Comparison of ENCODE assay signal across 30 cellular contexts in genomic region chr11:133986545-133986944, GRCh38.
"Had no signal": no experiment of that assay in that cellular context is flagged by ENCODE, and none has a peak within 500 bp of the region (broad histone marks: within the 10 kb centered on the region; RNA-seq: fewer than 3 reads in every experiment).

No MANE protein-coding gene starts in this region.

- H3K4me3 ChIP-seq: colonic mucosa, dorsolateral prefrontal cortex, gastrocnemius medialis, hepatocyte, neural progenitor cell, right atrium auricular region, smooth muscle cell, stomach, thyroid gland, upper lobe of left lung, vagina had no signal

- H3K36me3 ChIP-seq: colonic mucosa, gastrocnemius medialis, neural progenitor cell, right atrium auricular region, stomach, thyroid gland, upper lobe of left lung, vagina had no signal

- H3K27me3 ChIP-seq: colonic mucosa, gastrocnemius medialis, neural progenitor cell, right atrium auricular region, thyroid gland, upper lobe of left lung, vagina had no signal

- H3K27ac ChIP-seq: colonic mucosa, dorsolateral prefrontal cortex, gastrocnemius medialis, hepatocyte, neural progenitor cell, right atrium auricular region, stomach, thyroid gland, upper lobe of left lung, vagina, VCaP had no signal

- H3K9me3 Mint-ChIP-seq: activated naive CD4-positive, alpha-beta T cell treated with anti-CD3 and anti-CD28 coated beads, Interleukin-2, amount 50 U/mL, for 72 hours; activated T-cell treated with anti-CD3 and anti-CD28 coated beads, Interleukin-2, amount 50 U/mL, for 72 hours; neural progenitor cell; stimulated activated naive B cell treated with anti-CD40 and anti-IgM and Interleukin-4, amounts not matched to agents 10 μg/mL and 1 μg/mL and 100 μg/mL, for 72 hours had no signal

- H3K4me1 ChIP-seq: colonic mucosa, neural progenitor cell, stomach, thyroid gland, upper lobe of left lung, vagina had no signal

- H3K4me1 Mint-ChIP-seq: stimulated activated naive B cell treated with anti-CD40 and anti-IgM and Interleukin-4, amounts not matched to agents 10 μg/mL and 1 μg/mL and 100 μg/mL, for 72 hours had no signal

- H3K27ac Mint-ChIP-seq: activated T-cell treated with anti-CD3 and anti-CD28 coated beads, Interleukin-2, amount 50 U/mL, for 72 hours; neural progenitor cell; stimulated activated naive B cell treated with anti-CD40 and anti-IgM and Interleukin-4, amounts not matched to agents 10 μg/mL and 1 μg/mL and 100 μg/mL, for 72 hours had no signal

- DNase-seq: activated CD4-positive, alpha-beta T cell treated with anti-CD3 and anti-CD28 coated beads for 4 hours; activated CD4-positive, alpha-beta T cell treated with anti-CD3 and anti-CD28 coated beads, Interleukin-2, amount 50 U/mL, for 4 hours; activated naive CD4-positive, alpha-beta T cell; activated T-cell treated with anti-CD3 and anti-CD28 coated beads for 4 hours; activated T-cell treated with anti-CD3 and anti-CD28 coated beads, Interleukin-2, amount 50 U/mL, for 72 hours; cerebellar nuclear complex; colonic mucosa; dorsolateral prefrontal cortex; effector memory CD4-positive, alpha-beta T cell; erythroblast; gastrocnemius medialis; islet precursor cell; left cardiac atrium; left ventricle myocardium superior; naive thymus-derived CD8-positive, alpha-beta T cell; occipital lobe; stimulated activated CD4-positive, alpha-beta T cell treated with anti-CD3 and anti-CD28 coated beads, Interleukin-1b, Interleukin-23, amount 100 ng/mL, for 48 hours; stimulated activated CD4-positive, alpha-beta T cell treated with anti-CD3 and anti-CD28 coated beads, Interleukin-4, amount 100 ng/mL, for 4 hours; stimulated activated CD8-positive, alpha-beta memory T cell treated with anti-CD3 and anti-CD28 coated beads, Interleukin-4, amount 100 ng/mL, for 48 hours; stimulated activated naive B cell treated with anti-CD40 and anti-IgM and Interleukin-4, amounts not matched to agents 10 μg/mL and 1 μg/mL and 100 μg/mL, for 72 hours; stomach; thyroid gland; upper lobe of left lung had no signal

- H3K9me3 ChIP-seq: colonic mucosa, gastrocnemius medialis, right atrium auricular region, stomach, thyroid gland, upper lobe of left lung, vagina had no signal

- H3K79me2 ChIP-seq: hepatocyte had no signal

- H2AFZ ChIP-seq: hepatocyte, neural progenitor cell had no signal

- ATAC-seq: activated naive CD4-positive, alpha-beta T cell treated with anti-CD3 and anti-CD28 coated beads, Interleukin-2, amount 50 U/mL, for 72 hours; activated T-cell treated with anti-CD3 and anti-CD28 coated beads, Interleukin-2, amount 50 U/mL, for 72 hours; gastrocnemius medialis; left cardiac atrium; left ventricle myocardium superior; naive thymus-derived CD8-positive, alpha-beta T cell; stimulated activated naive B cell treated with anti-CD40 and anti-IgM and Interleukin-4, amounts not matched to agents 10 μg/mL and 1 μg/mL and 100 μg/mL, for 72 hours had no signal

- H3K4me2 ChIP-seq: hepatocyte, neural progenitor cell, smooth muscle cell had no signal

- H3K9ac ChIP-seq: neural progenitor cell had no signal

- H3K4me3 Mint-ChIP-seq: activated T-cell treated with anti-CD3 and anti-CD28 coated beads, Interleukin-2, amount 50 U/mL, for 72 hours; naive thymus-derived CD8-positive, alpha-beta T cell; stimulated activated naive B cell treated with anti-CD40 and anti-IgM and Interleukin-4, amounts not matched to agents 10 μg/mL and 1 μg/mL and 100 μg/mL, for 72 hours had no signal

- H3K36me3 Mint-ChIP-seq: activated naive CD4-positive, alpha-beta T cell treated with anti-CD3 and anti-CD28 coated beads, Interleukin-2, amount 50 U/mL, for 72 hours; naive thymus-derived CD8-positive, alpha-beta T cell; neural progenitor cell; stimulated activated naive B cell treated with anti-CD40 and anti-IgM and Interleukin-4, amounts not matched to agents 10 μg/mL and 1 μg/mL and 100 μg/mL, for 72 hours had no signal
